ENCODE assay signal across 1 cellular context in the genomic region with DNA sequence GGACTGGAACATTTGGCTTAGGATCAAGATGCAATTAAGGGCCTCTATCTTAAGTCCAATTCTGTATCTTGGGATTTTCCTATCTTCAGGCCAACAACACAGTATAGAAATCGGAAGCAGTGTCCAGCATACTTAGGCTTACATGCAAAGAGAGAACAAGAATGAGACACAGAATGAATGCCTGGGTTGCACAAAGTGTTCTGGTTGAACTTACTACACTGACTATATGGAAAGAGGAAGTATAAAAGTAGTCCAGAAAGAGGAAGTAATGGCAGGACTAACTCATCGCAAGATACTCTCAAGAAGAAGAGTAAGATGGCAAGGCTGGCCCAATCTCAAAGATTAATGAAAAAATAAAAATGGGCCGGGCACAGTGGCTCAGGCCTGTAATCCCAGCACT.
A peak's percentile ranks its signal among the peaks of the same experiment; 100 is the strongest.
TF ChIP-seq lines count a peak whose summit lies in the region.

No MANE protein-coding gene starts in this region.

TF ChIP-seq in GM12878, 131 proteins besides CTCF, POLR2A, EP300 and RAD21 (continued from another document):
- TF ChIP-seq ZNF622 (IDR thresholded peaks at IDR 0.05) (no peak), CBX5 (IDR thresholded peaks at IDR 0.05; ENCODE audit: low read depth) (0 out of 2 replicates have a peak, but pooled peaks have one; percentile 47), SPI1 (IDR thresholded peaks at IDR 0.05; ENCODE audit: borderline replicate concordance, insufficient read depth, low read depth, low read length) (peak; percentile 5; the same call in 1 of the 2 replicates), MEF2B (IDR thresholded peaks at IDR 0.05; ENCODE audit: partially characterized antibody, poor library complexity, severe bottlenecking) (no peak), PAX5 (IDR thresholded peaks at IDR 0.05; ENCODE audit: borderline replicate concordance, low read depth, low read length) (no peak), RCOR1 (conservative IDR thresholded peaks at IDR 0.05; ENCODE audit: low read depth, low read length) (no peak), TARDBP (IDR thresholded peaks at IDR 0.05; ENCODE audit: borderline replicate concordance) (no peak), IRF3 (IDR thresholded peaks at IDR 0.05) (no peak), ETV6 (conservative IDR thresholded peaks at IDR 0.05 in 1 of 2, IDR thresholded peaks at IDR 0.05 in 1 of 2; ENCODE audit: borderline replicate concordance in 1 of 2, low read depth in 1 of 2) (0 out of 4 replicates have a peak, but pooled peaks of 1 of the 2 experiments have one; percentile 27), CHD1 (IDR thresholded peaks at IDR 0.05; ENCODE audit: low read depth, low read length) (no peak), SUZ12 (IDR thresholded peaks at IDR 0.05; ENCODE audit: unreplicated experiment) (no peak), MTA3 (IDR thresholded peaks at IDR 0.05; ENCODE audit: borderline replicate concordance, low read length) (no peak), SMAD1 (IDR thresholded peaks at IDR 0.05; ENCODE audit: low read depth, partially characterized antibody) (no peak), RB1 (IDR thresholded peaks at IDR 0.05; ENCODE audit: borderline replicate concordance) (no peak), RELB (IDR thresholded peaks at IDR 0.05; ENCODE audit: low read depth) (no peak), CHD4 (IDR thresholded peaks at IDR 0.05) (no peak), IKZF2 (IDR thresholded peaks at IDR 0.05) (peak; percentile 25 to 30; a peak in 1 of 4 replicates), FOXK2 (IDR thresholded peaks at IDR 0.05) (no peak), SIX5 (IDR thresholded peaks at IDR 0.05; ENCODE audit: low read depth, low read length, severe bottlenecking) (no peak)
